Comparison of ENCODE assay signal across 24 cellular contexts in genomic region chr20:6067765-6068318, GRCh38. TPM values are rescaled to one million over a fixed set of nuclear protein-coding genes. Genes with fewer than 3 reads are reported as not detected.
"Had no signal": no experiment of that assay in that cellular context is flagged by ENCODE, and none has a peak within 500 bp of the region (broad histone marks: within the 10 kb centered on the region; RNA-seq: fewer than 3 reads in every experiment).

No MANE protein-coding gene starts in this region.

- H3K27me3 ChIP-seq: SJCRH30 had no signal

- H3K4me1 ChIP-seq: SJCRH30 had no signal

- ATAC-seq: Panc1, PC-3, Right ventricle myocardium inferior, SK-N-SH treated with all-trans-retinoic acid at 6 μM for 48 hours had no signal

- H3K4me3 ChIP-seq: SJCRH30 had no signal

- H3K27ac ChIP-seq: HL-60, SJCRH30 had no signal

- DNase-seq: KBM-7, NCI-H1092, NCI-H1105 treated with DMSO at 0.1 percent for 48 hours, NCI-H1436, NCI-H187, NCI-H2029, NCI-H2081 treated with DMSO at 0.1 percent for 48 hours, NCI-H2171, NCI-H226, NCI-H446, NCI-H510A, NCI-H524 treated with DMSO at 0.1 percent for 48 hours, NCI-H69, NCI-H774, PC-3, SHP77 treated with DMSO at 0.1 percent for 48 hours, SJCRH30 had no signal

- H3K9me3 ChIP-seq: SJCRH30 had no signal

RNA-seq across cellular contexts. Expression of gene LRRN4, which starts 14.0 kb away (rescaled TPM):
- total RNA-seq: LHCN-M2, MCF 10A, RPMI7951 had no signal
